Comparison of ENCODE assay signal across 24 cellular contexts in the genomic region with DNA sequence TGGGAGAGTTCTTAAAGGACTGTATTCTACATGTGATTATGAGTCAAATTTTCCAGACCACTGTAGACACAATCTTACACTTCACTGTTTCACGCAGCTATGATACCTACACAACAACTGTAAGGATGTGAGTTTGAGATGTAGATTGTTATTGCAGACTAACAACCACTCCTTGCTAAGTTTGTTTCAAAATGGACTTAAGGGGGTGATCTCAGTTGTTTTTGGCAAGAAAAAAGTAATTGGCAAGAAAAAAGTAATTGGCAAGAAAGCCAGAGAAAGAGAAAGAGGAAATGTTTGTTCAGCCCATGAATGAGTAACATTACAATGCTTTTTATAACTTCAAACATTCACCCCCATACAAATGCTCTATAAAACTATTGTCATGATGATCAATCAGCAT.
DNase-seq lines count a peak whose midpoint lies in the region; ATAC-seq, FAIRE-seq and TF ChIP-seq lines count a peak whose summit lies in the region.
"Had no signal": no experiment of that assay in that cellular context is flagged by ENCODE, and none has a peak within 500 bp of the region (broad histone marks: within the 10 kb centered on the region; RNA-seq: fewer than 3 reads in every experiment).

No MANE protein-coding gene starts in this region.

- peak overlapping the region; percentile 11 for H3K4me2 ChIP-seq in skeletal muscle satellite cell (ENCODE audit: low read length)
- H3K4me2 ChIP-seq: BLaER1 treated with 17β-estradiol and CSF1 and Interleukin-3, amounts not matched to agents 10 nM and 100 nM; GM23338 had no signal

- peaks cover 6% of the 10 kb centered on the region; the same call in 1 of the 2 replicates for H3K9me3 Mint-ChIP-seq in WTC11
- H3K9me3 Mint-ChIP-seq: GM23338 had no signal

- H3K4me3 ChIP-seq in cardiac fibroblast (replicated peaks in 1 of 2; ENCODE audit: low read depth in 2 of 2, low read length in 2 of 2) = no peak overlapping the region
- H3K4me3 ChIP-seq in skeletal muscle satellite cell (ENCODE audit: low read length) = no peak overlapping the region
- H3K4me3 ChIP-seq in Peyer's patch = no peak overlapping the region
- H3K4me3 ChIP-seq: BLaER1 treated with 17β-estradiol and CSF1 and Interleukin-3, amounts not matched to agents 10 nM and 100 nM; GM23338; HAP-1; SK-N-MC had no signal

- FAIRE-seq in D721Med (lab: Jason Lieb, UNC) = peak; percentile 35
- FAIRE-seq: A204.1, G401.6 had no signal

- no peaks in the 10 kb centered on the region for H3K9me3 ChIP-seq in skeletal muscle satellite cell (replicated peaks; ENCODE audit: low read length)
- H3K9me3 ChIP-seq in Peyer's patch = no peaks in the 10 kb centered on the region
- H3K9me3 ChIP-seq: HAP-1 had no signal

- H3K4me1 Mint-ChIP-seq in WTC11 = no peaks in the 10 kb centered on the region
- H3K4me1 Mint-ChIP-seq: GM23338 had no signal

- TF ChIP-seq CTCF in D721Med (IDR thresholded peaks at IDR 0.05; ENCODE audit: insufficient read depth, missing control alignments) (no peak), cardiac fibroblast (IDR thresholded peaks at IDR 0.05; ENCODE audit: low read depth, low read length) (no peak), WTC11 (IDR thresholded peaks at IDR 0.05) (no peak), Peyer's patch (IDR thresholded peaks at IDR 0.05) (no peak)

- ATAC-seq in HG02973 (IDR thresholded peaks at IDR 0.05; ENCODE audit: unreplicated experiment) (no peak), WTC11 (no peak)
- ATAC-seq: GM23338, Panc1 had no signal

- no peak for TF ChIP-seq POLR2A in Peyer's patch (IDR thresholded peaks at IDR 0.05)

- no peak overlapping the region for H3K4me3 Mint-ChIP-seq in WTC11
- H3K4me3 Mint-ChIP-seq: CD4-positive, alpha-beta T cell; GM23338 had no signal

- no peaks in the 10 kb centered on the region for H3K36me3 Mint-ChIP-seq in WTC11

- no peaks in the 10 kb centered on the region for H3K36me3 ChIP-seq in skeletal muscle satellite cell (ENCODE audit: insufficient read depth, low read length)
- no peaks in the 10 kb centered on the region for H3K36me3 ChIP-seq in Peyer's patch
- H3K36me3 ChIP-seq: BLaER1 treated with 17β-estradiol and CSF1 and Interleukin-3, amounts not matched to agents 10 nM and 100 nM; HAP-1 had no signal

- H3K27ac ChIP-seq in Peyer's patch = no peak overlapping the region
- H3K27ac ChIP-seq: BLaER1 treated with 17β-estradiol and CSF1 and Interleukin-3, amounts not matched to agents 10 nM and 100 nM; SK-N-MC had no signal

- no peak overlapping the region for H3K9ac ChIP-seq in skeletal muscle satellite cell (ENCODE audit: low read depth, low read length)
- H3K9ac ChIP-seq: BLaER1 treated with 17β-estradiol and CSF1 and Interleukin-3, amounts not matched to agents 10 nM and 100 nM had no signal

- no peak overlapping the region for H3K27ac Mint-ChIP-seq in WTC11
- H3K27ac Mint-ChIP-seq: CD4-positive, alpha-beta T cell; GM23338 had no signal

- POLR2A ChIA-PET in WTC11 (lab: Charles Lee) = no interaction called here

- no peaks in the 10 kb centered on the region for H3K27me3 Mint-ChIP-seq in WTC11 (ENCODE audit: low read depth)
- H3K27me3 Mint-ChIP-seq: CD4-positive, alpha-beta T cell had no signal

- DNase-seq in D721Med (ENCODE audit: insufficient read length, low spot score) (no peak), cardiac fibroblast (ENCODE audit: low read depth in 2 of 2) (peak; percentile 52 to 56), fibroblast of the conjunctiva (ENCODE audit: low read depth) (peak; percentile 14), WTC11 (ENCODE audit: low spot score) (no peak), Peyer's patch (no peak)
- DNase-seq: AML-193; CD4-positive, alpha-beta T cell; IMR-90; KG1; MM.1S; NCI-H1694; NCI-H2029 treated with DMSO at 0.1 percent for 48 hours; NCI-H2227 treated with DMSO at 0.1 percent for 48 hours; NCI-H526 treated with DMSO at 0.1 percent for 48 hours; SIG-M5 had no signal

- H3K27me3 ChIP-seq in skeletal muscle satellite cell (ENCODE audit: control insufficient read depth, insufficient read depth, low read length) (no peaks in the 10 kb centered on the region), Peyer's patch (no peaks in the 10 kb centered on the region)

- H3K4me1 ChIP-seq in skeletal muscle satellite cell (ENCODE audit: control insufficient read depth, insufficient read depth, low read length) = peaks cover 9% of the 10 kb centered on the region
- no peaks in the 10 kb centered on the region for H3K4me1 ChIP-seq in Peyer's patch
- H3K4me1 ChIP-seq: BLaER1 treated with 17β-estradiol and CSF1 and Interleukin-3, amounts not matched to agents 10 nM and 100 nM; HAP-1 had no signal

- CTCF ChIA-PET in WTC11 (lab: Charles Lee) = no interaction called here

TF ChIP-seq in WTC11, 78 proteins besides CTCF, POLR2A, EP300 and RAD21:
- TF ChIP-seq SMAD3 (CRISPR knock-in tag; IDR thresholded peaks at IDR 0.05; ENCODE audit: borderline replicate concordance) = no peak
- TF ChIP-seq SP1 (CRISPR knock-in tag; conservative IDR thresholded peaks at IDR 0.05) = no peak
- no peak for TF ChIP-seq NR3C1 (CRISPR knock-in tag; conservative IDR thresholded peaks at IDR 0.05; ENCODE audit: low read depth)
- no peak for TF ChIP-seq ESRRA (CRISPR knock-in tag; IDR thresholded peaks at IDR 0.05; ENCODE audit: borderline replicate concordance)
- no peak for TF ChIP-seq PRRX2 (CRISPR knock-in tag; IDR thresholded peaks at IDR 0.05)
- TF ChIP-seq, protein P1, sequence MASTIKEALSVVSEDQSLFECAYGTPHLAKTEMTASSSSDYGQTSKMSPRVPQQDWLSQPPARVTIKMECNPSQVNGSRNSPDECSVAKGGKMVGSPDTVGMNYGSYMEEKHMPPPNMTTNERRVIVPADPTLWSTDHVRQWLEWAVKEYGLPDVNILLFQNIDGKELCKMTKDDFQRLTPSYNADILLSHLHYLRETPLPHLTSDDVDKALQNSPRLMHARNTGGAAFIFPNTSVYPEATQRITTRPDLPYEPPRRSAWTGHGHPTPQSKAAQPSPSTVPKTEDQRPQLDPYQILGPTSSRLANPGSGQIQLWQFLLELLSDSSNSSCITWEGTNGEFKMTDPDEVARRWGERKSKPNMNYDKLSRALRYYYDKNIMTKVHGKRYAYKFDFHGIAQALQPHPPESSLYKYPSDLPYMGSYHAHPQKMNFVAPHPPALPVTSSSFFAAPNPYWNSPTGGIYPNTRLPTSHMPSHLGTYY (CRISPR knock-in tag; IDR thresholded peaks at IDR 0.05) = no peak
- no peak for TF ChIP-seq ELF4 (CRISPR knock-in tag; IDR thresholded peaks at IDR 0.05; ENCODE audit: low read depth)
- TF ChIP-seq, protein P2, sequence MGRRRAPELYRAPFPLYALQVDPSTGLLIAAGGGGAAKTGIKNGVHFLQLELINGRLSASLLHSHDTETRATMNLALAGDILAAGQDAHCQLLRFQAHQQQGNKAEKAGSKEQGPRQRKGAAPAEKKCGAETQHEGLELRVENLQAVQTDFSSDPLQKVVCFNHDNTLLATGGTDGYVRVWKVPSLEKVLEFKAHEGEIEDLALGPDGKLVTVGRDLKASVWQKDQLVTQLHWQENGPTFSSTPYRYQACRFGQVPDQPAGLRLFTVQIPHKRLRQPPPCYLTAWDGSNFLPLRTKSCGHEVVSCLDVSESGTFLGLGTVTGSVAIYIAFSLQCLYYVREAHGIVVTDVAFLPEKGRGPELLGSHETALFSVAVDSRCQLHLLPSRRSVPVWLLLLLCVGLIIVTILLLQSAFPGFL (CRISPR knock-in tag; IDR thresholded peaks at IDR 0.05; ENCODE audit: borderline replicate concordance) = no peak
- no peak for TF ChIP-seq FOXP1 (CRISPR knock-in tag; IDR thresholded peaks at IDR 0.05; ENCODE audit: borderline replicate concordance)

Comparison
In these comparisons a context has a peak if more than half of its experiments do, and no peak if none do; other contexts are left out.
1. DNase-seq: peak in cardiac fibroblast (2 of 2) and fibroblast of the conjunctiva (single experiment); none in D721Med (single experiment), WTC11 (single experiment) and Peyer's patch (0 of 3).